Comparison of ENCODE assay signal across 8 cellular contexts in genomic region chr12:14365294-14366210, GRCh38. TPM values are rescaled to one million over a fixed set of nuclear protein-coding genes. Genes with fewer than 3 reads are reported as not detected.
A peak's percentile ranks its signal among the peaks of the same experiment; 100 is the strongest.
DNase-seq lines count a peak whose midpoint lies in the region; ATAC-seq lines count a peak whose summit lies in the region.

A gene with protein sequence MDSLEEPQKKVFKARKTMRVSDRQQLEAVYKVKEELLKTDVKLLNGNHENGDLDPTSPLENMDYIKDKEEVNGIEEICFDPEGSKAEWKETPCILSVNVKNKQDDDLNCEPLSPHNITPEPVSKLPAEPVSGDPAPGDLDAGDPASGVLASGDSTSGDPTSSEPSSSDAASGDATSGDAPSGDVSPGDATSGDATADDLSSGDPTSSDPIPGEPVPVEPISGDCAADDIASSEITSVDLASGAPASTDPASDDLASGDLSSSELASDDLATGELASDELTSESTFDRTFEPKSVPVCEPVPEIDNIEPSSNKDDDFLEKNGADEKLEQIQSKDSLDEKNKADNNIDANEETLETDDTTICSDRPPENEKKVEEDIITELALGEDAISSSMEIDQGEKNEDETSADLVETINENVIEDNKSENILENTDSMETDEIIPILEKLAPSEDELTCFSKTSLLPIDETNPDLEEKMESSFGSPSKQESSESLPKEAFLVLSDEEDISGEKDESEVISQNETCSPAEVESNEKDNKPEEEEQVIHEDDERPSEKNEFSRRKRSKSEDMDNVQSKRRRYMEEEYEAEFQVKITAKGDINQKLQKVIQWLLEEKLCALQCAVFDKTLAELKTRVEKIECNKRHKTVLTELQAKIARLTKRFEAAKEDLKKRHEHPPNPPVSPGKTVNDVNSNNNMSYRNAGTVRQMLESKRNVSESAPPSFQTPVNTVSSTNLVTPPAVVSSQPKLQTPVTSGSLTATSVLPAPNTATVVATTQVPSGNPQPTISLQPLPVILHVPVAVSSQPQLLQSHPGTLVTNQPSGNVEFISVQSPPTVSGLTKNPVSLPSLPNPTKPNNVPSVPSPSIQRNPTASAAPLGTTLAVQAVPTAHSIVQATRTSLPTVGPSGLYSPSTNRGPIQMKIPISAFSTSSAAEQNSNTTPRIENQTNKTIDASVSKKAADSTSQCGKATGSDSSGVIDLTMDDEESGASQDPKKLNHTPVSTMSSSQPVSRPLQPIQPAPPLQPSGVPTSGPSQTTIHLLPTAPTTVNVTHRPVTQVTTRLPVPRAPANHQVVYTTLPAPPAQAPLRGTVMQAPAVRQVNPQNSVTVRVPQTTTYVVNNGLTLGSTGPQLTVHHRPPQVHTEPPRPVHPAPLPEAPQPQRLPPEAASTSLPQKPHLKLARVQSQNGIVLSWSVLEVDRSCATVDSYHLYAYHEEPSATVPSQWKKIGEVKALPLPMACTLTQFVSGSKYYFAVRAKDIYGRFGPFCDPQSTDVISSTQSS (plus strand): TSS chr12:14365682. CDS start chr12:14423916, 58,234 bp downstream.

- no peaks in the 10 kb centered on the region for H3K9me3 ChIP-seq in CD8-positive, alpha-beta memory T cell (ENCODE audit: low read length)
- H3K9me3 ChIP-seq in endocrine pancreas (ENCODE audit: control insufficient read depth, low read length) (no peaks in the 10 kb centered on the region), mesenchymal stem cell (ENCODE audit: control insufficient read depth, low read length) (no peaks in the 10 kb centered on the region)

- ATAC-seq in GM19455 (IDR thresholded peaks at IDR 0.05; ENCODE audit: unreplicated experiment): peak; percentile 78
- peak; percentile 87 for ATAC-seq in activated CD8-positive, alpha-beta memory T cell treated with anti-CD3 and anti-CD28 coated beads, Interleukin-2, amount 10 ng/mL, durations not matched to agents 7 days and 5 days

- H3K36me3 ChIP-seq in CD8-positive, alpha-beta memory T cell (ENCODE audit: insufficient read depth, low read length): peaks cover 3% of the 10 kb centered on the region
- H3K36me3 ChIP-seq in endocrine pancreas (ENCODE audit: control insufficient read depth, insufficient read depth, low read length): no peaks in the 10 kb centered on the region
- H3K36me3 ChIP-seq in mesenchymal stem cell (ENCODE audit: control insufficient read depth in 1 of 2, insufficient read depth in 2 of 2, low read depth in 1 of 2, low read length in 2 of 2): peaks cover 2 to 10% of the 10 kb centered on the region in 2 experiments

- peaks cover 36% of the 10 kb centered on the region for H3K4me1 ChIP-seq in CD8-positive, alpha-beta memory T cell (ENCODE audit: insufficient read depth, low read length)
- H3K4me1 ChIP-seq in endocrine pancreas (ENCODE audit: control insufficient read depth, insufficient read depth, low read length) (no peaks in the 10 kb centered on the region), mesenchymal stem cell (ENCODE audit: control insufficient read depth, insufficient read depth, low read depth, low read length) (peaks cover 3% of the 10 kb centered on the region)

- H3K27ac ChIP-seq in CD8-positive, alpha-beta memory T cell (ENCODE audit: low read depth, low read length): peak within 1 kb of the TSS; percentile 79
- H3K27ac ChIP-seq in mesenchymal stem cell (ENCODE audit: low read length, poor library complexity, severe bottlenecking): peak within 1 kb of the TSS; percentile 97

- peak within 1 kb of the TSS; percentile 88 to 98 (median 94) for H3K27ac Mint-ChIP-seq in CD8-positive, alpha-beta memory T cell
- H3K27ac Mint-ChIP-seq in activated CD8-positive, alpha-beta memory T cell treated with anti-CD3 and anti-CD28 coated beads, Interleukin-2, amount 10 ng/mL, durations not matched to agents 7 days and 5 days: peak within 1 kb of the TSS; percentile 97

- CTCF ChIA-PET in CD8-positive, alpha-beta memory T cell (lab: Charles Lee): interaction anchor here (0.7 to 3.2 kb wide), 42 partner anchors 9 to 438 kb away, joined by 3 to 67 read pairs (median 4); partner anchors contain the start of genes C12orf60 and WBP11
- CTCF ChIA-PET in activated CD8-positive, alpha-beta memory T cell treated with anti-CD3 and anti-CD28 coated beads, Interleukin-2, amount 10 ng/mL, durations not matched to agents 7 days and 5 days (lab: Charles Lee): interaction anchor here (0.6 to 3.1 kb wide), 28 partner anchors 10 to 407 kb away, joined by 3 to 58 read pairs (median 6); no protein-coding TSS in a partner anchor

- H2AK5ac ChIP-seq in mesenchymal stem cell (ENCODE audit: low read length, severe bottlenecking): no peak within 1 kb of the TSS

- peaks cover 0 to 36% (median 7%) of the 10 kb centered on the region in 3 donors for H3K36me3 Mint-ChIP-seq in CD8-positive, alpha-beta memory T cell
- peaks cover 30% of the 10 kb centered on the region for H3K36me3 Mint-ChIP-seq in activated CD8-positive, alpha-beta memory T cell treated with anti-CD3 and anti-CD28 coated beads, Interleukin-2, amount 10 ng/mL, durations not matched to agents 7 days and 5 days

- H2AFZ ChIP-seq in mesenchymal stem cell (ENCODE audit: low read depth, low read length): peak within 1 kb of the TSS; percentile 69

- no peaks in the 10 kb centered on the region for H3K27me3 ChIP-seq in CD8-positive, alpha-beta memory T cell (ENCODE audit: insufficient read depth, low read length, poor library complexity, severe bottlenecking)
- H3K27me3 ChIP-seq in endocrine pancreas (ENCODE audit: control insufficient read depth, insufficient read depth, low read length): no peaks in the 10 kb centered on the region
- H3K27me3 ChIP-seq in mesenchymal stem cell (ENCODE audit: control insufficient read depth in 1 of 2, insufficient read depth in 1 of 2, low read length in 2 of 2): no peaks in the 10 kb centered on the region

- peak; percentile 90 to 98 (median 96) for DNase-seq in CD8-positive, alpha-beta memory T cell
- DNase-seq in HPDE6-E6E7 (ENCODE audit: extremely low spot score): peak; percentile 99
- DNase-seq in NK-92 treated with Interleukin-12 subunit alpha and Interleukin-12 subunit beta, amount 100 ng/mL, for 24 hours (lab: John Stamatoyannopoulos, UW): peak; percentile 73
- peak; percentile 98 for DNase-seq in activated CD8-positive, alpha-beta memory T cell treated with anti-CD3 and anti-CD28 coated beads, Interleukin-2, amount 10 ng/mL, durations not matched to agents 7 days and 5 days
- peak; percentile 98 for DNase-seq in mesenchymal stem cell
- peak; percentile 91 for DNase-seq in stimulated activated CD8-positive, alpha-beta memory T cell treated with anti-CD3 and anti-CD28 coated beads, Interleukin-12 subunit alpha, Interleukin-12 subunit beta, amount 100 ng/mL, for 4 hours (ENCODE audit: low read depth)

- peak within 1 kb of the TSS in 1 of 2 experiments; percentile 96 for H3K14ac ChIP-seq in mesenchymal stem cell (ENCODE audit: low read length in 2 of 2)

- H3K79me1 ChIP-seq in mesenchymal stem cell (replicated peaks; ENCODE audit: low read length, poor library complexity, severe bottlenecking): no peaks in the 10 kb centered on the region

- peaks cover 0 to 12% (median 6%) of the 10 kb centered on the region in 5 donors for H3K9me3 Mint-ChIP-seq in CD8-positive, alpha-beta memory T cell
- no peaks in the 10 kb centered on the region for H3K9me3 Mint-ChIP-seq in activated CD8-positive, alpha-beta memory T cell treated with anti-CD3 and anti-CD28 coated beads, Interleukin-2, amount 10 ng/mL, durations not matched to agents 7 days and 5 days (ENCODE audit: low read depth)

- peak within 1 kb of the TSS; percentile 85 to 94 (median 88) for H3K4me3 Mint-ChIP-seq in CD8-positive, alpha-beta memory T cell
- peak within 1 kb of the TSS; percentile 80 for H3K4me3 Mint-ChIP-seq in activated CD8-positive, alpha-beta memory T cell treated with anti-CD3 and anti-CD28 coated beads, Interleukin-2, amount 10 ng/mL, durations not matched to agents 7 days and 5 days

- H3K4me3 ChIP-seq in CD8-positive, alpha-beta memory T cell (ENCODE audit: low read length): peak within 1 kb of the TSS; percentile 76
- peak within 1 kb of the TSS; percentile 99 for H3K4me3 ChIP-seq in endocrine pancreas (ENCODE audit: control insufficient read depth, insufficient read depth, low read length)
- H3K4me3 ChIP-seq in mesenchymal stem cell (ENCODE audit: insufficient read depth in 1 of 2, low read depth in 1 of 2, low read length in 2 of 2): peak within 1 kb of the TSS; percentile 89 to 93

- H3K4me2 ChIP-seq in mesenchymal stem cell (ENCODE audit: low read length, poor library complexity, severe bottlenecking): peak within 1 kb of the TSS; percentile 61

- H3K4me1 Mint-ChIP-seq in CD8-positive, alpha-beta memory T cell: peaks cover 38 to 57% (median 56%) of the 10 kb centered on the region in 3 donors
- peaks cover 34% of the 10 kb centered on the region for H3K4me1 Mint-ChIP-seq in activated CD8-positive, alpha-beta memory T cell treated with anti-CD3 and anti-CD28 coated beads, Interleukin-2, amount 10 ng/mL, durations not matched to agents 7 days and 5 days

- WGBS in mesenchymal stem cell: 2% methylated on average over 41 of the region's 55 CpGs

- peak within 1 kb of the TSS; percentile 52 for H2BK15ac ChIP-seq in mesenchymal stem cell (ENCODE audit: low read depth, poor library complexity, severe bottlenecking)

- peaks cover 0 to 4% of the 10 kb centered on the region in 2 donors for H3K27me3 Mint-ChIP-seq in CD8-positive, alpha-beta memory T cell
- H3K27me3 Mint-ChIP-seq in activated CD8-positive, alpha-beta memory T cell treated with anti-CD3 and anti-CD28 coated beads, Interleukin-2, amount 10 ng/mL, durations not matched to agents 7 days and 5 days: peaks cover 3% of the 10 kb centered on the region

- H3K9ac ChIP-seq in endocrine pancreas (ENCODE audit: control insufficient read depth, insufficient read depth, low read length): peak within 1 kb of the TSS; percentile 77
- peak within 1 kb of the TSS; percentile 98 for H3K9ac ChIP-seq in mesenchymal stem cell (ENCODE audit: low read length)

- H4K91ac ChIP-seq in mesenchymal stem cell (ENCODE audit: low read length): peak within 1 kb of the TSS; percentile 95

- peak within 1 kb of the TSS; percentile 97 to 99 for H3K18ac ChIP-seq in mesenchymal stem cell (ENCODE audit: low read depth in 1 of 2, low read length in 2 of 2)

- peak within 1 kb of the TSS; percentile 94 for H2BK5ac ChIP-seq in mesenchymal stem cell (ENCODE audit: low read depth, low read length, poor library complexity, severe bottlenecking)

- H3K23ac ChIP-seq in mesenchymal stem cell (ENCODE audit: low read length in 2 of 2): no peak within 1 kb of the TSS

- H2BK120ac ChIP-seq in mesenchymal stem cell (ENCODE audit: low read depth, low read length): peak within 1 kb of the TSS; percentile 95

- H4K8ac ChIP-seq in mesenchymal stem cell (ENCODE audit: low read length): peak within 1 kb of the TSS; percentile 90

- POLR2A ChIA-PET in CD8-positive, alpha-beta memory T cell (lab: Charles Lee): interaction anchor here (0.5 to 2.2 kb wide), 20 partner anchors 21 to 405 kb away, joined by 3 to 84 read pairs (median 7); a partner anchor contains a TSS

- no peak within 1 kb of the TSS for H2BK12ac ChIP-seq in mesenchymal stem cell (ENCODE audit: low read length in 2 of 2)

- H3K4ac ChIP-seq in mesenchymal stem cell (ENCODE audit: low read depth in 1 of 2, low read length in 2 of 2): peak within 1 kb of the TSS; percentile 91 to 94

RNA-seq across cellular contexts. Expression of the gene that starts here (rescaled TPM):
- 10 to 100 TPM; 84.4 to 94.4 TPM for total RNA-seq in CD8-positive, alpha-beta memory T cell
- 80.6 TPM for polyA plus RNA-seq in CD8-positive, alpha-beta memory T cell
- total RNA-seq in activated CD8-positive, alpha-beta memory T cell treated with anti-CD3 and anti-CD28 coated beads, Interleukin-2, amount 10 ng/mL, durations not matched to agents 7 days and 5 days: 100 to 1,000 TPM; 115 to 144 TPM
- polyA plus RNA-seq in mesenchymal stem cell (2013, experiment 1 of 2): 14.7 TPM
- polyA plus RNA-seq in mesenchymal stem cell (2013, experiment 2 of 2): 13.8 TPM

Comparison
In these comparisons a context has a peak if more than half of its experiments do, and no peak if none do; other contexts are left out.
1. Peak in every context shown above with its lines: DNase-seq, ATAC-seq, H3K4me3 ChIP-seq and H3K27ac ChIP-seq.